Comparison of ENCODE assay signal across 19 cellular contexts in genomic region chr20:62695448-62696414, GRCh38. TPM values are rescaled to one million over a fixed set of nuclear protein-coding genes. Genes with fewer than 3 reads are reported as not detected.
"Had no signal": no experiment of that assay in that cellular context is flagged by ENCODE, and none has a peak within 500 bp of the region (broad histone marks: within the 10 kb centered on the region; RNA-seq: fewer than 3 reads in every experiment).

No MANE protein-coding gene starts in this region.

- ATAC-seq: activated naive CD4-positive, alpha-beta T cell treated with anti-CD3 and anti-CD28 coated beads, Interleukin-2, amount 50 U/mL, for 72 hours had no signal

- H3K4me3 Mint-ChIP-seq: activated CD4-positive, alpha-beta memory T cell treated with anti-CD3 and anti-CD28 coated beads for 36 hours; activated T-helper 1 cell treated with anti-CD3 and anti-CD28 coated beads, Interleukin-12 subunit alpha, Interleukin-12 subunit beta, Interleukin-2, Interleukin-4 antibody, amounts not matched to agents 30 ng/mL and 10 ng/mL and 1 ng/mL, durations not matched to agents 14 hours and 24 hours and 36 hours; mesothelial cell of epicardium; nephron; stimulated activated naive CD8-positive, alpha-beta T cell treated with anti-CD3 and anti-CD28 coated beads, Interleukin-15, Interleukin-2, amounts not matched to agents 100 ng/mL and 50 ng/mL, for 24 hours; T-helper 2 cell treated with Interferon-gamma antibody and Interleukin-4, amounts not matched to agents 5 μg/mL and 100 μg/mL, for 36 hours had no signal

- H3K27ac Mint-ChIP-seq: activated CD4-positive, alpha-beta memory T cell treated with anti-CD3 and anti-CD28 coated beads for 36 hours; activated naive CD4-positive, alpha-beta T cell treated with anti-CD3 and anti-CD28 coated beads, Interleukin-2, amount 50 U/mL, for 72 hours; activated T-helper 1 cell treated with anti-CD3 and anti-CD28 coated beads, Interleukin-12 subunit alpha, Interleukin-12 subunit beta, Interleukin-2, Interleukin-4 antibody, amounts not matched to agents 30 ng/mL and 10 ng/mL and 1 ng/mL, durations not matched to agents 14 hours and 24 hours and 36 hours; mesothelial cell of epicardium; nephron; progenitor cell of endocrine pancreas; stimulated activated naive CD8-positive, alpha-beta T cell treated with anti-CD3 and anti-CD28 coated beads, Interleukin-15, Interleukin-2, amounts not matched to agents 100 ng/mL and 50 ng/mL, for 24 hours; T-helper 2 cell treated with Interferon-gamma antibody and Interleukin-4, amounts not matched to agents 5 μg/mL and 100 μg/mL, for 36 hours had no signal

- H3K9me3 Mint-ChIP-seq: activated CD4-positive, alpha-beta memory T cell treated with anti-CD3 and anti-CD28 coated beads for 36 hours; activated naive CD4-positive, alpha-beta T cell treated with anti-CD3 and anti-CD28 coated beads, Interleukin-2, amount 50 U/mL, for 72 hours; activated T-helper 1 cell treated with anti-CD3 and anti-CD28 coated beads, Interleukin-12 subunit alpha, Interleukin-12 subunit beta, Interleukin-2, Interleukin-4 antibody, amounts not matched to agents 30 ng/mL and 10 ng/mL and 1 ng/mL, durations not matched to agents 14 hours and 24 hours and 36 hours; mesothelial cell of epicardium; stimulated activated naive CD8-positive, alpha-beta T cell treated with anti-CD3 and anti-CD28 coated beads, Interleukin-15, Interleukin-2, amounts not matched to agents 100 ng/mL and 50 ng/mL, for 24 hours; T-helper 2 cell treated with Interferon-gamma antibody and Interleukin-4, amounts not matched to agents 5 μg/mL and 100 μg/mL, for 36 hours had no signal

- H3K36me3 Mint-ChIP-seq: activated CD4-positive, alpha-beta memory T cell treated with anti-CD3 and anti-CD28 coated beads for 36 hours; activated naive CD4-positive, alpha-beta T cell treated with anti-CD3 and anti-CD28 coated beads, Interleukin-2, amount 50 U/mL, for 72 hours; mesothelial cell of epicardium had no signal

- DNase-seq: activated CD4-positive, alpha-beta memory T cell treated with anti-CD3 and anti-CD28 coated beads for 36 hours; activated gamma-delta T cell treated with Interleukin-2 at 50 U/mL for 16 hours; activated T-cell treated with anti-CD3 and anti-CD28 coated beads for 4 hours; amniotic stem cell; dermis blood vessel endothelial cell; effector memory CD4-positive, alpha-beta T cell; foreskin fibroblast; islet precursor cell; left colon; transverse colon had no signal

RNA-seq across cellular contexts. Expression of gene NTSR1, which starts 12.9 kb away (rescaled TPM):
- total RNA-seq: activated CD4-positive, alpha-beta memory T cell treated with anti-CD3 and anti-CD28 coated beads for 36 hours; activated naive CD4-positive, alpha-beta T cell treated with anti-CD3 and anti-CD28 coated beads, Interleukin-2, amount 50 U/mL, for 72 hours; activated T-helper 1 cell treated with anti-CD3 and anti-CD28 coated beads, Interleukin-12 subunit alpha, Interleukin-12 subunit beta, Interleukin-2, Interleukin-4 antibody, amounts not matched to agents 30 ng/mL and 10 ng/mL and 1 ng/mL, durations not matched to agents 14 hours and 24 hours and 36 hours; dermis blood vessel endothelial cell; osteoblast; progenitor cell of endocrine pancreas had no signal
- polyA plus RNA-seq: hepatocyte had no signal
